14 cellular contexts compared by ENCODE assay signal in genomic region chr2:58539973-58540372, GRCh38.
DNase-seq lines count a peak whose midpoint lies in the region; ATAC-seq and TF ChIP-seq lines count a peak whose summit lies in the region.
"Had no signal": no experiment of that assay in that cellular context is flagged by ENCODE, and none has a peak within 500 bp of the region (broad histone marks: within the 10 kb centered on the region; RNA-seq: fewer than 3 reads in every experiment).

No MANE protein-coding gene starts in this region.

- in situ Hi-C loops in astrocyte of the cerebellum (cut with HindIII; ENCODE audit: low sequenced_read_pairs), result no loop called here

- TF ChIP-seq CTCF in astrocyte of the cerebellum (IDR thresholded peaks at IDR 0.05; ENCODE audit: low read depth, low read length, missing control alignments) (no peak), body of pancreas (IDR thresholded peaks at IDR 0.05) (no peak)

- no peaks in the 10 kb centered on the region for H3K4me1 ChIP-seq in body of pancreas
- H3K4me1 ChIP-seq: spleen had no signal

- no peak for ATAC-seq in HG03159 (IDR thresholded peaks at IDR 0.05; ENCODE audit: unreplicated experiment)
- no peak for ATAC-seq in body of pancreas
- ATAC-seq: naive thymus-derived CD8-positive, alpha-beta T cell had no signal

- no peaks in the 10 kb centered on the region for H3K9me3 ChIP-seq in body of pancreas
- H3K9me3 ChIP-seq: spleen had no signal

- no peak overlapping the region for H3K4me3 Mint-ChIP-seq in activated naive CD8-positive, alpha-beta T cell treated with anti-CD3 and anti-CD28 coated beads for 36 hours
- H3K4me3 Mint-ChIP-seq: CD14-positive monocyte; naive thymus-derived CD8-positive, alpha-beta T cell had no signal

- WGBS in body of pancreas, 2 donors, result 49 to 57% methylated on average over 4 of the region's 4 CpGs

- intact Hi-C loops in body of pancreas (cut with DNase I), result no loop called here

- TF ChIP-seq POLR2A in body of pancreas (IDR thresholded peaks at IDR 0.05), result no peak

- H3K27me3 ChIP-seq in body of pancreas, result no peaks in the 10 kb centered on the region
- H3K27me3 ChIP-seq: spleen had no signal

- H3K36me3 ChIP-seq in body of pancreas (replicated peaks in 1 of 2; ENCODE audit: insufficient read depth in 1 of 2, low read depth in 2 of 2), result no peaks in the 10 kb centered on the region
- H3K36me3 ChIP-seq: spleen had no signal

- no peaks in the 10 kb centered on the region for H3K27me3 Mint-ChIP-seq in activated naive CD8-positive, alpha-beta T cell treated with anti-CD3 and anti-CD28 coated beads for 36 hours

- no peak overlapping the region for H3K27ac ChIP-seq in body of pancreas
- H3K27ac ChIP-seq: spleen had no signal

- DNase-seq in ELR (ENCODE audit: low read depth), result peak; percentile 47
- DNase-seq in NCI-H1694 treated with DMSO at 0.1 percent for 48 hours (lab: John Stamatoyannopoulos, UW), result peak; percentile 73
- peak; percentile 23 for DNase-seq in astrocyte of the cerebellum (ENCODE audit: low read depth)
- peak; percentile 26 for DNase-seq in kidney tubule cell (ENCODE audit: low spot score)
- no peak for DNase-seq in activated gamma-delta T cell treated with Interleukin-2 at 50 U/mL for 16 hours
- DNase-seq in activated naive CD8-positive, alpha-beta T cell treated with anti-CD3 and anti-CD28 coated beads for 36 hours, result no peak
- DNase-seq in body of pancreas, result no peak
- DNase-seq: Kasumi-1; naive thymus-derived CD8-positive, alpha-beta T cell; spleen; stimulated activated CD8-positive, alpha-beta memory T cell treated with anti-CD3 and anti-CD28 coated beads, Interleukin-4, amount 100 ng/mL, for 48 hours; T1000 had no signal

- H3K36me3 Mint-ChIP-seq in activated naive CD8-positive, alpha-beta T cell treated with anti-CD3 and anti-CD28 coated beads for 36 hours, result no peaks in the 10 kb centered on the region
- H3K36me3 Mint-ChIP-seq: CD14-positive monocyte; naive thymus-derived CD8-positive, alpha-beta T cell had no signal

- no peak overlapping the region for H3K27ac Mint-ChIP-seq in activated naive CD8-positive, alpha-beta T cell treated with anti-CD3 and anti-CD28 coated beads for 36 hours
- H3K27ac Mint-ChIP-seq: CD14-positive monocyte; naive thymus-derived CD8-positive, alpha-beta T cell had no signal

- no peaks in the 10 kb centered on the region for H3K4me1 Mint-ChIP-seq in activated naive CD8-positive, alpha-beta T cell treated with anti-CD3 and anti-CD28 coated beads for 36 hours
- H3K4me1 Mint-ChIP-seq: CD14-positive monocyte had no signal

- no peaks in the 10 kb centered on the region for H3K9me3 Mint-ChIP-seq in activated naive CD8-positive, alpha-beta T cell treated with anti-CD3 and anti-CD28 coated beads for 36 hours
- H3K9me3 Mint-ChIP-seq: naive thymus-derived CD8-positive, alpha-beta T cell had no signal

- H3K4me3 ChIP-seq in astrocyte of the cerebellum (ENCODE audit: low read depth, low read length), result no peak overlapping the region
- no peak overlapping the region for H3K4me3 ChIP-seq in body of pancreas
- H3K4me3 ChIP-seq: spleen had no signal

Comparison
In these comparisons a context has a peak if more than half of its experiments do, and no peak if none do; other contexts are left out.
1. DNase-seq: peak in ELR (single experiment), NCI-H1694 treated with DMSO at 0.1 percent for 48 hours (single experiment), astrocyte of the cerebellum (single experiment) and kidney tubule cell (single experiment); none in activated gamma-delta T cell treated with Interleukin-2 at 50 U/mL for 16 hours (single experiment), activated naive CD8-positive, alpha-beta T cell treated with anti-CD3 and anti-CD28 coated beads for 36 hours (single experiment) and body of pancreas (0 of 4).